In genomic region chr1:9201421-9202239, GRCh38 we compare ENCODE assay signal across 7 cellular contexts. TPM values are rescaled to one million over a fixed set of nuclear protein-coding genes. Genes with fewer than 3 reads are reported as not detected.
DNase-seq lines count a peak whose midpoint lies in the region; ATAC-seq and TF ChIP-seq lines count a peak whose summit lies in the region.

No MANE protein-coding gene starts in this region.

- H3K4me1 ChIP-seq in Peyer's patch, result peaks cover 0 to 24% (median 2%) of the 10 kb centered on the region in 4 donors
- H3K4me1 ChIP-seq in esophagus muscularis mucosa, result peaks cover 31 to 47% (median 44%) of the 10 kb centered on the region in 4 donors

- TF ChIP-seq CTCF in Peyer's patch (IDR thresholded peaks at IDR 0.05) (no peak), esophagus muscularis mucosa (IDR thresholded peaks at IDR 0.05) (no peak), omental fat pad (IDR thresholded peaks at IDR 0.05) (no peak)

- DNase-seq in H4 (ENCODE audit: low spot score) (peak; percentile 27), Peyer's patch (no peak), esophagus muscularis mucosa (ENCODE audit: extremely low spot score) (no peak), omental fat pad (ENCODE audit: low spot score) (no peak), hepatic stellate cell (ENCODE audit: low spot score) (no peak), SKM-1 (lab: John Stamatoyannopoulos, UW; ENCODE audit: unreplicated experiment) (no peak)

- H3K9me3 ChIP-seq in Peyer's patch, result no peaks in the 10 kb centered on the region
- no peaks in the 10 kb centered on the region for H3K9me3 ChIP-seq in esophagus muscularis mucosa

- peak overlapping the region in 3 of 4 donors; percentile 9 to 32 (median 29) for H3K4me3 ChIP-seq in Peyer's patch
- H3K4me3 ChIP-seq in esophagus muscularis mucosa, result peak overlapping the region; percentile 44 to 59 (median 46)

- TF ChIP-seq EP300 in esophagus muscularis mucosa (IDR thresholded peaks at IDR 0.05), result no peak

- WGBS in esophagus muscularis mucosa, result 2% methylated on average over 17 of the region's 24 CpGs

- H3K27me3 ChIP-seq in Peyer's patch (peaks cover 0 to 6% of the 10 kb centered on the region in 2 donors), esophagus muscularis mucosa (peaks cover 0 to 93% (median 12%) of the 10 kb centered on the region in 4 donors)

- intact Hi-C loops in esophagus muscularis mucosa (cut with DNase I), result no loop called here

- ATAC-seq in omental fat pad (ENCODE audit: low FRiP score) (peak; percentile 47), HG02840 (IDR thresholded peaks at IDR 0.05; ENCODE audit: low FRiP score, unreplicated experiment) (no peak)

- no peak overlapping the region for H3K27ac ChIP-seq in Peyer's patch
- no peak overlapping the region for H3K27ac ChIP-seq in esophagus muscularis mucosa (replicated peaks in 1 of 4)

- H3K36me3 ChIP-seq in Peyer's patch (no peaks in the 10 kb centered on the region), esophagus muscularis mucosa (no peaks in the 10 kb centered on the region)

- TF ChIP-seq POLR2A in Peyer's patch (IDR thresholded peaks at IDR 0.05) (no peak), esophagus muscularis mucosa (IDR thresholded peaks at IDR 0.05; ENCODE audit: low read depth) (no peak)

RNA-seq across cellular contexts. Expression of gene H6PD, which starts 32.9 kb away (rescaled TPM):
- 10.0 and 10.3 TPM in 2 replicates for total RNA-seq in H4 (2014; rRNA removed; shearing (Covaris generic))
- total RNA-seq in Peyer's patch, result 10 to 100 TPM; 23.1 to 72.9 (median 37.2) TPM
- total RNA-seq in esophagus muscularis mucosa, result 10 to 100 TPM; 31.1 to 54.4 (median 38.4) TPM
- 100 to 1,000 TPM in 1 of 4 donors, 10 to 100 TPM in 3; 75.5 to 142 (median 82.7) TPM for total RNA-seq in omental fat pad
